ENCODE assay signal across 16 cellular contexts in the genomic region with DNA sequence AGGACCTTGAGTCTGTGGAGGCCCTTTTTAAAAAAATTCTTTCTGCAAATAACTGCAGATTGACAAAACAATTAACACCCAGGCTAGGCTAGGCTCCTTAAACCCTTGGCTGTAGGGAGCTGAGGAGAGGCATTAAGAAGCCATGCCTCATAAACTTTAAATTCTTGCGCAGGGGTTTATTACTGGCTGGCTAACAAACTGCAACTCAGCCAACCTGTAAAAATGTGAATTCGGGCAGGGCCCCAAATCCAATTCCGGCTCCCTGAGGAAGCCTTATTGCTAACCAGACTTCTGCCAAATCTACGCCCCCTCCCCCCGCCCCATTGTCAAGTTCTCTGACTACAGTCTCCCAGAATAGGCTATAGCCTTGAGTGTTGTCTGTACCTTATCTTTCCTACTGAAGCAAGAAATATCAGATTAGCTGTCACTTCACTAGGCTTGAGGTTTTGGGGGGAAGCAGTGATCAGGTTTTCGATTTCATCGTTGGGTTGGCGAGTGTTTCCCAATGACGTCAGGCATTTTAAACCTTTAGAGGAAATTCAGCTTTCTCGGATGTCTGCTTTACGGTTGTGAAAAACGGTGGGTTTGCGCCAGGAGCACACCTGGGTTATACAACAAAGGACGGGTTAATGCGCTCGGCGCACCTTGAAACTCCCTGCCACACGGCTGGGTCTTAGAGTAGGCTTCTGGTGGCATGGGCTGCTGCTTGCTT. TPM values are rescaled to one million over a fixed set of nuclear protein-coding genes. Genes with fewer than 3 reads are reported as not detected.
A peak's percentile ranks its signal among the peaks of the same experiment; 100 is the strongest.
DNase-seq lines count a peak whose midpoint lies in the region; ATAC-seq and TF ChIP-seq lines count a peak whose summit lies in the region.
"Had no signal": no experiment of that assay in that cellular context is flagged by ENCODE, and none has a peak within 500 bp of the region (broad histone marks: within the 10 kb centered on the region; RNA-seq: fewer than 3 reads in every experiment).

No MANE protein-coding gene starts in this region.

- CTCF ChIA-PET in SK-N-SH (lab: Yijun Ruan, JAX): interaction anchor here (1.0 kb wide), 2 partner anchors 57 to 126 kb away, joined by 3 to 4 read pairs; no protein-coding TSS in a partner anchor
- CTCF ChIA-PET in naive thymus-derived CD4-positive, alpha-beta T cell (lab: Charles Lee): no interaction called here

- no peak overlapping the region for H3K27ac Mint-ChIP-seq in naive thymus-derived CD4-positive, alpha-beta T cell

- H3K4me3 ChIP-seq in cardiac muscle cell (peak overlapping the region; percentile 91), iPS-15b (ENCODE audit: low read depth, low read length) (peak overlapping the region; percentile 79), suprapubic skin (no peak overlapping the region), SK-N-SH (ENCODE audit: low read depth in 2 of 2, low read length in 1 of 2) (no peak overlapping the region)
- H3K4me3 ChIP-seq in naive thymus-derived CD4-positive, alpha-beta T cell (ENCODE audit: low read length): no peak overlapping the region
- H3K4me3 ChIP-seq: adrenal gland had no signal

- H3K9me3 Mint-ChIP-seq in naive thymus-derived CD4-positive, alpha-beta T cell: no peaks in the 10 kb centered on the region

- H3K27me3 ChIP-seq in cardiac muscle cell: no peaks in the 10 kb centered on the region
- peaks cover 11% of the 10 kb centered on the region for H3K27me3 ChIP-seq in iPS-15b (ENCODE audit: control insufficient read depth, insufficient read depth, low read length)
- peaks cover 59% of the 10 kb centered on the region for H3K27me3 ChIP-seq in suprapubic skin
- peaks cover 33% of the 10 kb centered on the region for H3K27me3 ChIP-seq in SK-N-SH (ENCODE audit: insufficient read depth)
- H3K27me3 ChIP-seq in naive thymus-derived CD4-positive, alpha-beta T cell (ENCODE audit: control insufficient read depth in 2 of 2, insufficient read depth in 2 of 2, low read length in 2 of 2): peaks cover 0 to 18% of the 10 kb centered on the region in 2 donors

- DNase-seq in cardiac muscle cell (ENCODE audit: low read depth in 1 of 2, low spot score in 1 of 2) (no peak), left ventricle myocardium superior (no peak), RPMI8226 (peak; percentile 54), suprapubic skin (ENCODE audit: low spot score in 2 of 2) (no peak), DMS 273 treated with DMSO at 0.1 percent for 48 hours (lab: John Stamatoyannopoulos, UW) (no peak), SK-N-SH (no peak)
- DNase-seq in naive thymus-derived CD4-positive, alpha-beta T cell: no peak
- DNase-seq: adrenal gland; erythroblast; NCI-H187 treated with DMSO at 0.1 percent for 48 hours; NCI-H526; stimulated activated CD8-positive, alpha-beta memory T cell treated with anti-CD3 and anti-CD28 coated beads, Interleukin-4, amount 100 ng/mL, for 48 hours; upper lobe of left lung had no signal

- POLR2A ChIA-PET in SK-N-SH (lab: Yijun Ruan, JAX): interaction anchor here (0.6 kb wide), 1 partner anchor 30 kb away, joined by 4 read pairs; no protein-coding TSS in a partner anchor
- POLR2A ChIA-PET in naive thymus-derived CD4-positive, alpha-beta T cell (lab: Charles Lee): no interaction called here

- H3K27ac ChIP-seq in cardiac muscle cell (peak overlapping the region; percentile 95), suprapubic skin (peak overlapping the region; percentile 10), SK-N-SH (ENCODE audit: low read depth in 2 of 2, low read length in 1 of 2) (no peak overlapping the region)
- no peak overlapping the region for H3K27ac ChIP-seq in naive thymus-derived CD4-positive, alpha-beta T cell (ENCODE audit: low read depth, low read length)
- H3K27ac ChIP-seq: adrenal gland, upper lobe of left lung had no signal

- TF ChIP-seq EP300 in suprapubic skin (IDR thresholded peaks at IDR 0.05) (no peak), SK-N-SH (IDR thresholded peaks at IDR 0.05; ENCODE audit: borderline replicate concordance in 1 of 2, low read depth in 1 of 2, low read length in 1 of 2) (no peak)

- peaks cover 51 to 68% (median 56%) of the 10 kb centered on the region in 5 donors for H3K27me3 Mint-ChIP-seq in naive thymus-derived CD4-positive, alpha-beta T cell

- H3K9me3 ChIP-seq in cardiac muscle cell (ENCODE audit: low read depth): no peaks in the 10 kb centered on the region
- no peaks in the 10 kb centered on the region for H3K9me3 ChIP-seq in iPS-15b (ENCODE audit: control insufficient read depth, insufficient read depth, low read length)
- H3K9me3 ChIP-seq in suprapubic skin: no peaks in the 10 kb centered on the region
- no peaks in the 10 kb centered on the region for H3K9me3 ChIP-seq in SK-N-SH
- H3K9me3 ChIP-seq in naive thymus-derived CD4-positive, alpha-beta T cell (ENCODE audit: control insufficient read depth in 2 of 3, low read length in 3 of 3): no peaks in the 10 kb centered on the region
- H3K9me3 ChIP-seq: adrenal gland, upper lobe of left lung had no signal

- H2AFZ ChIP-seq in SK-N-SH (ENCODE audit: low read depth): no peak overlapping the region

- H3K4me2 ChIP-seq in SK-N-SH: no peak overlapping the region

- intact Hi-C loops in left ventricle myocardium superior (cut with micrococcal nuclease): no loop called here
- intact Hi-C loops in naive thymus-derived CD4-positive, alpha-beta T cell (cut with micrococcal nuclease): no loop called here

- TF ChIP-seq POLR2A in suprapubic skin (IDR thresholded peaks at IDR 0.05): no peak

- no peaks in the 10 kb centered on the region for H3K79me2 ChIP-seq in SK-N-SH (ENCODE audit: insufficient read depth)

- H3K9me2 ChIP-seq in SK-N-SH: no peaks in the 10 kb centered on the region

- TF ChIP-seq RAD21 in SK-N-SH (IDR thresholded peaks at IDR 0.05; ENCODE audit: low read length): no peak

- H3K4me1 Mint-ChIP-seq in naive thymus-derived CD4-positive, alpha-beta T cell: peaks cover 6 to 18% (median 14%) of the 10 kb centered on the region in 7 donors

- peaks cover 0 to 4% (median 0%) of the 10 kb centered on the region in 5 donors for H3K36me3 Mint-ChIP-seq in naive thymus-derived CD4-positive, alpha-beta T cell

- WGBS in suprapubic skin: 54% methylated on average over 18 of the region's 18 CpGs
- 79% methylated on average over 18 of the region's 18 CpGs for WGBS in SK-N-SH (ENCODE audit: low lambda C conversion rate)

- TF ChIP-seq CTCF in cardiac muscle cell (IDR thresholded peaks at IDR 0.05; ENCODE audit: low read depth, low read length) (no peak), suprapubic skin (IDR thresholded peaks at IDR 0.05) (no peak), SK-N-SH (IDR thresholded peaks at IDR 0.05) (no peak)

- no peaks in the 10 kb centered on the region for H3F3A ChIP-seq in SK-N-SH (replicated peaks; ENCODE audit: insufficient read depth)

- H3K4me1 ChIP-seq in cardiac muscle cell (ENCODE audit: low read depth): peaks cover 49% of the 10 kb centered on the region
- peaks cover 20% of the 10 kb centered on the region for H3K4me1 ChIP-seq in iPS-15b (ENCODE audit: control insufficient read depth, insufficient read depth, low read length)
- H3K4me1 ChIP-seq in suprapubic skin: peaks cover 27% of the 10 kb centered on the region
- H3K4me1 ChIP-seq in SK-N-SH (ENCODE audit: control insufficient read depth in 1 of 2, insufficient read depth in 2 of 2, low read depth in 1 of 2, low read length in 1 of 2): peaks cover 0 to 10% of the 10 kb centered on the region in 2 experiments; a peak in 1 of 4 replicates
- H3K4me1 ChIP-seq in naive thymus-derived CD4-positive, alpha-beta T cell (ENCODE audit: control insufficient read depth in 2 of 2, insufficient read depth in 2 of 2, low read length in 2 of 2): peaks cover 7 to 16% of the 10 kb centered on the region in 2 donors

- H3K36me3 ChIP-seq in cardiac muscle cell (no peaks in the 10 kb centered on the region), iPS-15b (ENCODE audit: control insufficient read depth, insufficient read depth, low read length) (peaks cover 7% of the 10 kb centered on the region), suprapubic skin (no peaks in the 10 kb centered on the region), SK-N-SH (replicated peaks in 1 of 2; ENCODE audit: control insufficient read depth in 1 of 2, insufficient read depth in 2 of 2, low read length in 1 of 2) (no peaks in the 10 kb centered on the region)
- H3K36me3 ChIP-seq in naive thymus-derived CD4-positive, alpha-beta T cell (ENCODE audit: control insufficient read depth in 2 of 3, insufficient read depth in 3 of 3, low read length in 3 of 3): no peaks in the 10 kb centered on the region
- H3K36me3 ChIP-seq: adrenal gland, upper lobe of left lung had no signal

- H3K4me3 Mint-ChIP-seq in naive thymus-derived CD4-positive, alpha-beta T cell: peak overlapping the region in 4 of 10 donors; percentile 50 to 71 (median 52)

- no peak overlapping the region for H3K9ac ChIP-seq in iPS-15b (ENCODE audit: low read depth, low read length)
- H3K9ac ChIP-seq in SK-N-SH: no peak overlapping the region

- ATAC-seq in left ventricle myocardium superior: no peak
- ATAC-seq in naive thymus-derived CD4-positive, alpha-beta T cell: no peak
- ATAC-seq: left lobe of liver, Right ventricle myocardium inferior had no signal

- H4K20me1 ChIP-seq in SK-N-SH (ENCODE audit: insufficient read depth): no peaks in the 10 kb centered on the region

TF ChIP-seq in SK-N-SH, 30 proteins besides CTCF, POLR2A, EP300 and RAD21 (continues in another document):
- TF ChIP-seq TEAD4 (IDR thresholded peaks at IDR 0.05; ENCODE audit: borderline replicate concordance, insufficient read depth) (no peak), EZH2phosphoT487 (IDR thresholded peaks at IDR 0.05; ENCODE audit: borderline replicate concordance, low read depth) (no peak), RCOR1 (IDR thresholded peaks at IDR 0.05; ENCODE audit: low read length) (no peak), CHD2 (IDR thresholded peaks at IDR 0.05; ENCODE audit: low read length, partially characterized antibody) (no peak), TCF12 (IDR thresholded peaks at IDR 0.05) (no peak), ELF1 (IDR thresholded peaks at IDR 0.05) (no peak)
- TF ChIP-seq, protein P1, sequence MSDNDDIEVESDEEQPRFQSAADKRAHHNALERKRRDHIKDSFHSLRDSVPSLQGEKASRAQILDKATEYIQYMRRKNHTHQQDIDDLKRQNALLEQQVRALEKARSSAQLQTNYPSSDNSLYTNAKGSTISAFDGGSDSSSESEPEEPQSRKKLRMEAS (IDR thresholded peaks at IDR 0.05; ENCODE audit: low read depth): no peak

RNA-seq across cellular contexts. Expression of a gene that starts 2.0 kb away (rescaled TPM):
- total RNA-seq in cardiac muscle cell (156 and 342 TPM in 2 replicates), left ventricle myocardium superior (0.99 TPM), suprapubic skin (10 to 100 TPM; 39.0 to 96.8 (median 70.1) TPM)
- polyA plus RNA-seq in cardiac muscle cell (115 and 211 TPM in 2 replicates), SK-N-SH (2012; rRNA removed) (not detected in 2 replicates)
- polyA plus RNA-seq in SK-N-SH (2012; cell fraction: cytosol; rRNA removed): not detected in 2 replicates
- polyA plus RNA-seq in SK-N-SH (2012; cell fraction: nucleus; rRNA removed): 0.15 TPM in 1 of 2 replicates, not detected in the other
- under 1 TPM in 4 of 5 experiments, not detected in 1; 0.24 to 0.78 (median 0.43) TPM for total RNA-seq in naive thymus-derived CD4-positive, alpha-beta T cell
- polyA plus RNA-seq in naive thymus-derived CD4-positive, alpha-beta T cell: under 1 TPM in 1 of 2 donors, not detected in 1; 0.68 TPM
- total RNA-seq: Right ventricle myocardium inferior had no signal

Comparison
In these comparisons a context has a peak if more than half of its experiments do, and no peak if none do; other contexts are left out.
1. RNA of a gene that starts 2.0 kb away (total RNA-seq): 156 to 342 TPM in cardiac muscle cell and 39.0 to 96.8 TPM in suprapubic skin; 0.99 TPM in left ventricle myocardium superior (single experiment) and 0.24 to 0.78 TPM in naive thymus-derived CD4-positive, alpha-beta T cell; every median in the first group is over 10 times any median in the second.
2. H3K27ac ChIP-seq: peak in cardiac muscle cell (single experiment) and suprapubic skin (single experiment); none in SK-N-SH (0 of 2) and naive thymus-derived CD4-positive, alpha-beta T cell (single experiment).
3. H3K4me3 ChIP-seq: peak in cardiac muscle cell (single experiment) and iPS-15b (single experiment); none in suprapubic skin (single experiment), SK-N-SH (0 of 2) and naive thymus-derived CD4-positive, alpha-beta T cell (single experiment).